9 cellular contexts compared by ENCODE assay signal in genomic region chr12:13171921-13172859, GRCh38. TPM values are rescaled to one million over a fixed set of nuclear protein-coding genes. Genes with fewer than 3 reads are reported as not detected.
DNase-seq lines count a peak whose midpoint lies in the region; TF ChIP-seq lines count a peak whose summit lies in the region.
"Had no signal": no experiment of that assay in that cellular context is flagged by ENCODE, and none has a peak within 500 bp of the region (broad histone marks: within the 10 kb centered on the region; RNA-seq: fewer than 3 reads in every experiment).

No MANE protein-coding gene starts in this region.

- 81 to 85% (median 84%) methylated on average over 14 of the region's 14 CpGs for WGBS in stomach, 5 donors

- DNase-seq in DMS79 treated with DMSO at 0.1 percent for 48 hours (lab: John Stamatoyannopoulos, UW) (peak; percentile 19), DMS79 (lab: John Stamatoyannopoulos, UW) (no peak), NCI-H226 (peak; percentile 98), head of caudate nucleus (peak in 33 of 42 donors; percentile 9 to 72 (median 44)), stomach (no peak), NOMO-1 treated with dmso at 0.1 percent for 144 hours (lab: John Stamatoyannopoulos, UW; ENCODE audit: unreplicated experiment) (no peak), endothelial cell (ENCODE audit: low spot score) (no peak), NCI-H1694 (lab: John Stamatoyannopoulos, UW) (no peak)

- H3K4me1 Mint-ChIP-seq in endothelial cell (ENCODE audit: unreplicated experiment): peaks cover 53% of the 10 kb centered on the region

- H3K9me3 ChIP-seq in stomach: peaks cover 0 to 5% (median 0%) of the 10 kb centered on the region in 4 donors

- TF ChIP-seq POLR2A in stomach (IDR thresholded peaks at IDR 0.05): no peak

- TF ChIP-seq CTCF in stomach (IDR thresholded peaks at IDR 0.05) (no peak), endothelial cell (IDR thresholded peaks at IDR 0.05; ENCODE audit: unreplicated experiment) (no peak)

- no peaks in the 10 kb centered on the region for H3K27me3 ChIP-seq in stomach

- H3K27ac Mint-ChIP-seq in endothelial cell (ENCODE audit: unreplicated experiment): no peak overlapping the region
- H3K27ac Mint-ChIP-seq: activated naive CD8-positive, alpha-beta T cell had no signal

- H3K4me3 ChIP-seq in stomach: no peak overlapping the region

- H3K36me3 Mint-ChIP-seq in endothelial cell (ENCODE audit: low read depth, unreplicated experiment): peaks cover 6% of the 10 kb centered on the region
- H3K36me3 Mint-ChIP-seq: activated naive CD8-positive, alpha-beta T cell had no signal

- no peaks in the 10 kb centered on the region for H3K36me3 ChIP-seq in stomach

- no peak for TF ChIP-seq EP300 in stomach (IDR thresholded peaks at IDR 0.05)

- H3K9me3 Mint-ChIP-seq in endothelial cell (ENCODE audit: unreplicated experiment): no peaks in the 10 kb centered on the region

- peak overlapping the region in 3 of 5 donors; percentile 21 to 74 (median 64) for H3K27ac ChIP-seq in stomach

- no peak overlapping the region for H3K4me3 Mint-ChIP-seq in endothelial cell (ENCODE audit: unreplicated experiment)
- H3K4me3 Mint-ChIP-seq: activated naive CD8-positive, alpha-beta T cell had no signal

- H3K4me1 ChIP-seq in stomach: peaks cover 0 to 11% (median 4%) of the 10 kb centered on the region in 4 donors

- intact Hi-C loops in head of caudate nucleus (cut with DNase I) (no loop called here), stomach (cut with DNase I; ENCODE audit: low total_unique reads) (no loop called here)

- peaks cover 3% of the 10 kb centered on the region for H3K27me3 Mint-ChIP-seq in endothelial cell (ENCODE audit: unreplicated experiment)

RNA-seq across cellular contexts. Expression of gene EMP1, which starts 24.3 kb away (rescaled TPM):
- total RNA-seq in stomach (100 to 1,000 TPM in 1 of 5 donors, 10 to 100 TPM in 3, 1 to 10 TPM in 1; 7.6 to 115 (median 23.9) TPM), endothelial cell (ENCODE audit: unreplicated experiment) (273 TPM)
- polyA plus RNA-seq in stomach: 100 to 1,000 TPM in 1 of 3 donors, 10 to 100 TPM in 1, 1 to 10 TPM in 1; 6.2 to 209 (median 12.5) TPM

Comparison
In these comparisons a context has a peak if more than half of its experiments do, and no peak if none do; other contexts are left out.
1. DNase-seq: peak in DMS79 treated with DMSO at 0.1 percent for 48 hours (single experiment), NCI-H226 (single experiment) and head of caudate nucleus (33 of 42); none in DMS79 (single experiment), stomach (single experiment), NOMO-1 treated with dmso at 0.1 percent for 144 hours (single experiment), endothelial cell (single experiment) and NCI-H1694 (single experiment).